ENCODE assay signal across 9 cellular contexts in genomic region chr17:17269926-17270773, GRCh38. TPM values are rescaled to one million over a fixed set of nuclear protein-coding genes. Genes with fewer than 3 reads are reported as not detected.
DNase-seq lines count a peak whose midpoint lies in the region; ATAC-seq and TF ChIP-seq lines count a peak whose summit lies in the region.
"Had no signal": no experiment of that assay in that cellular context is flagged by ENCODE, and none has a peak within 500 bp of the region (broad histone marks: within the 10 kb centered on the region; RNA-seq: fewer than 3 reads in every experiment).

No MANE protein-coding gene starts in this region.

- no peak overlapping the region for H3K9ac ChIP-seq in colonic mucosa (ENCODE audit: low read depth in 2 of 2, low read length in 2 of 2)

- H3K36me3 ChIP-seq in Panc1 (ENCODE audit: control insufficient read depth, insufficient read depth, low read length), result peaks cover 14% of the 10 kb centered on the region; the same call in 1 of the 2 replicates
- peaks cover 3% of the 10 kb centered on the region for H3K36me3 ChIP-seq in colonic mucosa

- H3K4me3 Mint-ChIP-seq in activated CD8-positive, alpha-beta memory T cell treated with anti-CD3 and anti-CD28 coated beads, Interleukin-2, amount 10 ng/mL, durations not matched to agents 7 days and 5 days, result no peak overlapping the region

- peaks cover 2% of the 10 kb centered on the region for H3K4me1 Mint-ChIP-seq in activated CD8-positive, alpha-beta memory T cell treated with anti-CD3 and anti-CD28 coated beads, Interleukin-2, amount 10 ng/mL, durations not matched to agents 7 days and 5 days

- H3K36me3 Mint-ChIP-seq in activated CD8-positive, alpha-beta memory T cell treated with anti-CD3 and anti-CD28 coated beads, Interleukin-2, amount 10 ng/mL, durations not matched to agents 7 days and 5 days, result peaks cover 29% of the 10 kb centered on the region

- peak; percentile 53 for DNase-seq in activated CD8-positive, alpha-beta memory T cell treated with anti-CD3 and anti-CD28 coated beads, Interleukin-2, amount 10 ng/mL, durations not matched to agents 7 days and 5 days
- no peak for DNase-seq in activated CD8-positive, alpha-beta memory T cell treated with anti-CD3 and anti-CD28 coated beads, Interleukin-2, amount 50 U/mL, for 48 hours
- DNase-seq in Panc1 (ENCODE audit: low read depth, low spot score) (no peak), colonic mucosa (no peak), NCI-H510A treated with DMSO at 0.1 percent for 48 hours (lab: John Stamatoyannopoulos, UW) (no peak), EL (no peak)
- DNase-seq in stimulated activated CD4-positive, alpha-beta T cell treated with anti-CD3 and anti-CD28 coated beads, Interleukin-2, amount 100 ng/mL, for 48 hours, result peak; percentile 13 to 18
- DNase-seq: cortex of kidney had no signal

- no peaks in the 10 kb centered on the region for H3K4me1 ChIP-seq in Panc1 (ENCODE audit: control insufficient read depth, insufficient read depth, low read length)
- no peaks in the 10 kb centered on the region for H3K4me1 ChIP-seq in colonic mucosa

- H3K27me3 Mint-ChIP-seq in activated CD8-positive, alpha-beta memory T cell treated with anti-CD3 and anti-CD28 coated beads, Interleukin-2, amount 10 ng/mL, durations not matched to agents 7 days and 5 days, result no peaks in the 10 kb centered on the region

- POLR2A ChIA-PET in Panc1 (lab: Charles Lee), result no interaction called here

- BruUV-seq in Panc1 (replicated peaks; lab: Mats Ljungman, UMichigan), result no TSS peak

- no peak for ATAC-seq in activated CD8-positive, alpha-beta memory T cell treated with anti-CD3 and anti-CD28 coated beads, Interleukin-2, amount 10 ng/mL, durations not matched to agents 7 days and 5 days
- no peak for ATAC-seq in Panc1
- no peak for ATAC-seq in GM19395 (IDR thresholded peaks at IDR 0.05; ENCODE audit: unreplicated experiment)

- intact Hi-C loops in Panc1 (cut with micrococcal nuclease; ENCODE audit: unreplicated experiment) (no loop called here), colonic mucosa (cut with DNase I) (no loop called here)

- H3K9me3 ChIP-seq in Panc1 (ENCODE audit: control insufficient read depth, insufficient read depth, low read depth, low read length) (no peaks in the 10 kb centered on the region), colonic mucosa (no peaks in the 10 kb centered on the region)

- H3K27ac ChIP-seq in Panc1 (ENCODE audit: low read length) (no peak overlapping the region), colonic mucosa (no peak overlapping the region)

- CTCF ChIA-PET in activated CD8-positive, alpha-beta memory T cell treated with anti-CD3 and anti-CD28 coated beads, Interleukin-2, amount 10 ng/mL, durations not matched to agents 7 days and 5 days (lab: Charles Lee), result interaction anchor here (1.0 to 2.7 kb wide), 5 partner anchors 10 to 253 kb away, joined by 3 to 24 read pairs (median 3); partner anchors contain the start of gene COPS3
- CTCF ChIA-PET in Panc1 (lab: Charles Lee), result interaction anchor here (0.7 kb wide), 1 partner anchor 31 kb away, joined by 3 read pairs; no protein-coding TSS in a partner anchor

- H3K27ac Mint-ChIP-seq in activated CD8-positive, alpha-beta memory T cell treated with anti-CD3 and anti-CD28 coated beads, Interleukin-2, amount 10 ng/mL, durations not matched to agents 7 days and 5 days, result no peak overlapping the region

- TF ChIP-seq CTCF in Panc1 (IDR thresholded peaks at IDR 0.05) (peak; percentile 68), colonic mucosa (IDR thresholded peaks at IDR 0.05) (peak; percentile 11)

- H3K9me3 Mint-ChIP-seq in activated CD8-positive, alpha-beta memory T cell treated with anti-CD3 and anti-CD28 coated beads, Interleukin-2, amount 10 ng/mL, durations not matched to agents 7 days and 5 days (ENCODE audit: low read depth), result no peaks in the 10 kb centered on the region

- H3K27me3 ChIP-seq in Panc1 (ENCODE audit: control insufficient read depth, insufficient read depth, low read length) (no peaks in the 10 kb centered on the region), colonic mucosa (no peaks in the 10 kb centered on the region)

- H3K4me3 ChIP-seq in Panc1 (ENCODE audit: low read depth in 2 of 2, low read length in 2 of 2) (no peak overlapping the region), colonic mucosa (no peak overlapping the region)

- in situ Hi-C loops in Panc1 (cut with HindIII; ENCODE audit: low pct_unique_long_range_greater_than_20kb, low sequenced_read_pairs), result no loop called here

RNA-seq across cellular contexts. Expression of gene COPS3, which starts 10.9 kb away (rescaled TPM):
- 100 to 1,000 TPM in 1 of 2 experiments, 10 to 100 TPM in 1; 93.9 to 125 TPM for total RNA-seq in activated CD8-positive, alpha-beta memory T cell treated with anti-CD3 and anti-CD28 coated beads, Interleukin-2, amount 10 ng/mL, durations not matched to agents 7 days and 5 days
- total RNA-seq in Panc1 (2021; ENCODE audit: unreplicated experiment) (73.6 TPM), colonic mucosa (10 to 100 TPM; 43.9 to 60.4 TPM)
- 48.1 TPM for polyA plus RNA-seq in Panc1 (2012; ENCODE audit: insufficient read length)

RNA-seq across cellular contexts. Expression of gene NT5M, which starts 33.0 kb away (rescaled TPM):
- 10 to 100 TPM in 1 of 2 experiments, 1 to 10 TPM in 1; 6.3 to 12.5 TPM for total RNA-seq in activated CD8-positive, alpha-beta memory T cell treated with anti-CD3 and anti-CD28 coated beads, Interleukin-2, amount 10 ng/mL, durations not matched to agents 7 days and 5 days
- total RNA-seq in Panc1 (2021; ENCODE audit: unreplicated experiment) (3.1 TPM), colonic mucosa (1 to 10 TPM; 1.2 to 1.3 TPM)
- polyA plus RNA-seq in Panc1 (2012; ENCODE audit: insufficient read length), result 6.3 TPM

RNA-seq across cellular contexts. Expression of gene FLCN, which starts 33.2 kb away (rescaled TPM):
- 10 to 100 TPM; 36.2 to 47.7 TPM for total RNA-seq in activated CD8-positive, alpha-beta memory T cell treated with anti-CD3 and anti-CD28 coated beads, Interleukin-2, amount 10 ng/mL, durations not matched to agents 7 days and 5 days
- 71.6 TPM for total RNA-seq in Panc1 (2021; ENCODE audit: unreplicated experiment)
- 46.8 TPM for polyA plus RNA-seq in Panc1 (2012; ENCODE audit: insufficient read length)
- total RNA-seq in colonic mucosa, result 10 to 100 TPM; 34.2 to 36.7 TPM

Comparison
In these comparisons a context has a peak if more than half of its experiments do, and no peak if none do; other contexts are left out.
1. DNase-seq: peak in activated CD8-positive, alpha-beta memory T cell treated with anti-CD3 and anti-CD28 coated beads, Interleukin-2, amount 10 ng/mL, durations not matched to agents 7 days and 5 days (single experiment) and stimulated activated CD4-positive, alpha-beta T cell treated with anti-CD3 and anti-CD28 coated beads, Interleukin-2, amount 100 ng/mL, for 48 hours (2 of 2); none in activated CD8-positive, alpha-beta memory T cell treated with anti-CD3 and anti-CD28 coated beads, Interleukin-2, amount 50 U/mL, for 48 hours (single experiment), Panc1 (single experiment), colonic mucosa (single experiment), NCI-H510A treated with DMSO at 0.1 percent for 48 hours (single experiment) and EL (single experiment).